ENCODE assay signal across 1 cellular context in the genomic region with DNA sequence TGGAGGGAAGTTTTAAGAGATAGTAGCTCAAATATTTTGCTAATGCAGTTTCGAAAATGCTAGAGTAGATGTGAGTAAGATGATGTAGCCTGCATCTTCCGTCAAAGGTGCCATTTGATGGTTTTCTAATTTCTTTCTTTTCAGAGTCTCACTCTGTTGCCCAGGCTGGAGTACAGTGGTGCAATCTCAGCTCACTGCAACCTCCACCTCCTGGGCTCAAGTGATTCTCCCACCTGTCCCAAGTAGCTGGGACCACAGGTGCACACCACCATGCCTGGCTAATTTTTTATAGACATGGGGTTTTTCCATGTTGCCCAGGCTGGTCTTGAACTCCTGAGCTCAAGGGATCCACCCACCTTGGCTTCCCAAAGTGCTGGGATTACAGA.
TF ChIP-seq lines count a peak whose summit lies in the region.

No MANE protein-coding gene starts in this region.

TF ChIP-seq in WTC11, 78 proteins besides CTCF, POLR2A, EP300 and RAD21:
- 0 out of 2 replicates have a peak, but pooled peaks have one; percentile 63 for TF ChIP-seq ZNF121 (CRISPR knock-in tag; IDR thresholded peaks at IDR 0.05)
